21 cellular contexts compared by ENCODE assay signal in genomic region chr1:15476927-15477326, GRCh38. TPM values are rescaled to one million over a fixed set of nuclear protein-coding genes. Genes with fewer than 3 reads are reported as not detected.
DNase-seq lines count a peak whose midpoint lies in the region; ATAC-seq and TF ChIP-seq lines count a peak whose summit lies in the region.
"Had no signal": no experiment of that assay in that cellular context is flagged by ENCODE, and none has a peak within 500 bp of the region (broad histone marks: within the 10 kb centered on the region; RNA-seq: fewer than 3 reads in every experiment).

No MANE protein-coding gene starts in this region.

- peak; percentile 37 for DNase-seq in A673 (ENCODE audit: low spot score)
- DNase-seq in NB4 (ENCODE audit: low read depth): peak; percentile 36
- no peak for DNase-seq in body of pancreas
- DNase-seq in left kidney (ENCODE audit: low read depth, low spot score): peak; percentile 29
- DNase-seq in medulla oblongata (ENCODE audit: extremely low spot score): no peak
- DNase-seq in vagina (ENCODE audit: extremely low spot score in 2 of 2): no peak
- no peak for DNase-seq in Ammon's horn (ENCODE audit: low spot score)
- DNase-seq in activated CD8-positive, alpha-beta memory T cell treated with anti-CD3 and anti-CD28 coated beads for 24 hours: no peak
- DNase-seq: CD8-positive, alpha-beta T cell; DMS 273 treated with DMSO at 0.1 percent for 48 hours; DMS53; DND-41; EL; H9 had no signal

- 43 to 50% methylated on average over 3 of the region's 3 CpGs for WGBS in body of pancreas, 2 donors

- H3K27me3 ChIP-seq in A673 (replicated peaks; ENCODE audit: insufficient read depth, low read depth, low read length, poor library complexity): no peaks in the 10 kb centered on the region
- H3K27me3 ChIP-seq in body of pancreas: no peaks in the 10 kb centered on the region
- no peaks in the 10 kb centered on the region for H3K27me3 ChIP-seq in vagina
- H3K27me3 ChIP-seq: BLaER1 treated with 17β-estradiol and CSF1 and Interleukin-3, amounts not matched to agents 10 nM and 100 nM had no signal

- intact Hi-C loops in A673 (cut with micrococcal nuclease; ENCODE audit: unreplicated experiment) (no loop called here), body of pancreas (cut with DNase I) (no loop called here), vagina (cut with DNase I) (no loop called here)

- H3K27ac ChIP-seq in A673 (ENCODE audit: low read depth, low read length, poor library complexity, severe bottlenecking) (no peak overlapping the region), body of pancreas (peak overlapping the region; percentile 50 to 78 (median 75)), vagina (no peak overlapping the region)
- H3K27ac ChIP-seq: 22Rv1; A549; BLaER1 treated with 17β-estradiol and CSF1 and Interleukin-3, amounts not matched to agents 10 nM and 100 nM had no signal

- CTCF ChIA-PET in A673 (lab: Charles Lee): no interaction called here

- BruUV-seq in A673 (replicated peaks; lab: Mats Ljungman, UMichigan): no TSS peak

- no peaks in the 10 kb centered on the region for H3K36me3 ChIP-seq in A673 (ENCODE audit: insufficient read depth, low read length, poor library complexity, severe bottlenecking)
- no peaks in the 10 kb centered on the region for H3K36me3 ChIP-seq in body of pancreas (replicated peaks in 1 of 2; ENCODE audit: insufficient read depth in 1 of 2, low read depth in 2 of 2)
- H3K36me3 ChIP-seq in vagina: no peaks in the 10 kb centered on the region
- H3K36me3 ChIP-seq: BLaER1 treated with 17β-estradiol and CSF1 and Interleukin-3, amounts not matched to agents 10 nM and 100 nM had no signal

- no peak overlapping the region for H3K4me3 ChIP-seq in A673 (ENCODE audit: low read depth, low read length, poor library complexity, severe bottlenecking)
- H3K4me3 ChIP-seq in NB4 (ENCODE audit: low read depth, low read length): no peak overlapping the region
- no peak overlapping the region for H3K4me3 ChIP-seq in body of pancreas
- H3K4me3 ChIP-seq in vagina: no peak overlapping the region
- H3K4me3 ChIP-seq: A549; BLaER1 treated with 17β-estradiol and CSF1 and Interleukin-3, amounts not matched to agents 10 nM and 100 nM; GM12878 had no signal

- POLR2A ChIA-PET in A673 (lab: Charles Lee; ENCODE audit: low non-redundant PET): no interaction called here

- TF ChIP-seq CTCF in A673 (conservative IDR thresholded peaks at IDR 0.05; ENCODE audit: low read depth, low read length): no peak
- TF ChIP-seq CTCF in NB4 (IDR thresholded peaks at IDR 0.05; ENCODE audit: low read depth, low read length): no peak
- no peak for TF ChIP-seq CTCF in body of pancreas (IDR thresholded peaks at IDR 0.05)
- no peak for TF ChIP-seq CTCF in vagina (IDR thresholded peaks at IDR 0.05)

- ATAC-seq in body of pancreas: peak; percentile 49
- ATAC-seq: A549; CD8-positive, alpha-beta T cell; GM12878 had no signal

- H3K4me1 ChIP-seq in A673 (ENCODE audit: insufficient read depth, low read length, poor library complexity, severe bottlenecking): no peaks in the 10 kb centered on the region
- peaks cover 80% of the 10 kb centered on the region for H3K4me1 ChIP-seq in body of pancreas
- H3K4me1 ChIP-seq in vagina: no peaks in the 10 kb centered on the region
- H3K4me1 ChIP-seq: A549 had no signal

- H3K9me3 ChIP-seq in A673 (ENCODE audit: low read depth, low read length, poor library complexity, severe bottlenecking) (no peaks in the 10 kb centered on the region), body of pancreas (no peaks in the 10 kb centered on the region), vagina (no peaks in the 10 kb centered on the region)
- H3K9me3 ChIP-seq: A549; BLaER1 treated with 17β-estradiol and CSF1 and Interleukin-3, amounts not matched to agents 10 nM and 100 nM had no signal

- TF ChIP-seq POLR2A in NB4 (IDR thresholded peaks at IDR 0.05; ENCODE audit: extremely low read depth, insufficient read length) (no peak), body of pancreas (IDR thresholded peaks at IDR 0.05) (no peak), vagina (IDR thresholded peaks at IDR 0.05) (no peak)

RNA-seq across cellular contexts. Expression of gene CELA2B, which starts 1.0 kb away (rescaled TPM):
- total RNA-seq in A673 (2021) (not detected in 2 replicates), body of pancreas (1,000 to 10,000 TPM in 1 of 2 donors, 100 to 1,000 TPM in 1; 333 to 1,481 TPM), vagina (not detected)
- total RNA-seq: B cell; CD8-positive, alpha-beta T cell; G401; GM12878; H1; H9 had no signal

RNA-seq across cellular contexts. Expression of gene CELA2A, which starts 20.4 kb away (rescaled TPM):
- total RNA-seq in A673 (2021) (not detected in 2 replicates), body of pancreas (over 10,000 TPM in 1 of 2 donors, 1,000 to 10,000 TPM in 1; 4,384 to 21,046 TPM), vagina (not detected)
- total RNA-seq: B cell; CD8-positive, alpha-beta T cell; G401; H1; H9 had no signal

RNA-seq across cellular contexts. Expression of gene CTRC, which starts 38.7 kb away (rescaled TPM):
- total RNA-seq in A673 (2021) (0.52 and 0.95 TPM in 2 replicates), body of pancreas (over 10,000 TPM in 1 of 2 donors, 1,000 to 10,000 TPM in 1; 6,275 to 13,040 TPM), vagina (not detected)
- total RNA-seq: B cell, G401, H9 had no signal

RNA-seq across cellular contexts. Expression of gene CASP9, which starts 47.1 kb away (rescaled TPM):
- 7.0 and 8.9 TPM in 2 replicates for total RNA-seq in A673 (2021)
- total RNA-seq in body of pancreas: 10 to 100 TPM; 12.9 to 21.5 TPM
- 22.1 TPM for total RNA-seq in vagina

RNA-seq across cellular contexts. Expression of gene DNAJC16, which starts 49.7 kb away (rescaled TPM):
- 17.1 and 18.6 TPM in 2 replicates for total RNA-seq in A673 (2021)
- 10 to 100 TPM; 11.9 to 12.5 TPM for total RNA-seq in body of pancreas
- total RNA-seq in vagina: 29.5 TPM

Comparison
In these comparisons a context has a peak if more than half of its experiments do, and no peak if none do; other contexts are left out.
1. DNase-seq: peak in A673 (single experiment), NB4 (single experiment) and left kidney (single experiment); none in body of pancreas (0 of 4), medulla oblongata (single experiment), vagina (0 of 2), Ammon's horn (single experiment) and activated CD8-positive, alpha-beta memory T cell treated with anti-CD3 and anti-CD28 coated beads for 24 hours (single experiment).
2. H3K27ac ChIP-seq: peak in body of pancreas (4 of 4); none in A673 (single experiment) and vagina (single experiment).
3. RNA of gene CELA2B, which starts 1.0 kb away (total RNA-seq): 333 to 1,481 TPM in body of pancreas; not detected in vagina (single experiment) and not detected in A673; every median in the first group is over 100 times any median in the second.
4. RNA of gene CELA2A, which starts 20.4 kb away (total RNA-seq): 4,384 to 21,046 TPM in body of pancreas; not detected in vagina (single experiment) and not detected in A673; every median in the first group is over 1,000 times any median in the second.
5. RNA of gene CTRC, which starts 38.7 kb away (total RNA-seq): 6,275 to 13,040 TPM in body of pancreas; 0.52 to 0.95 TPM in A673 and not detected in vagina (single experiment); every median in the first group is over 1,000 times any median in the second.